ENCODE assay signal across 13 cellular contexts in the genomic region with DNA sequence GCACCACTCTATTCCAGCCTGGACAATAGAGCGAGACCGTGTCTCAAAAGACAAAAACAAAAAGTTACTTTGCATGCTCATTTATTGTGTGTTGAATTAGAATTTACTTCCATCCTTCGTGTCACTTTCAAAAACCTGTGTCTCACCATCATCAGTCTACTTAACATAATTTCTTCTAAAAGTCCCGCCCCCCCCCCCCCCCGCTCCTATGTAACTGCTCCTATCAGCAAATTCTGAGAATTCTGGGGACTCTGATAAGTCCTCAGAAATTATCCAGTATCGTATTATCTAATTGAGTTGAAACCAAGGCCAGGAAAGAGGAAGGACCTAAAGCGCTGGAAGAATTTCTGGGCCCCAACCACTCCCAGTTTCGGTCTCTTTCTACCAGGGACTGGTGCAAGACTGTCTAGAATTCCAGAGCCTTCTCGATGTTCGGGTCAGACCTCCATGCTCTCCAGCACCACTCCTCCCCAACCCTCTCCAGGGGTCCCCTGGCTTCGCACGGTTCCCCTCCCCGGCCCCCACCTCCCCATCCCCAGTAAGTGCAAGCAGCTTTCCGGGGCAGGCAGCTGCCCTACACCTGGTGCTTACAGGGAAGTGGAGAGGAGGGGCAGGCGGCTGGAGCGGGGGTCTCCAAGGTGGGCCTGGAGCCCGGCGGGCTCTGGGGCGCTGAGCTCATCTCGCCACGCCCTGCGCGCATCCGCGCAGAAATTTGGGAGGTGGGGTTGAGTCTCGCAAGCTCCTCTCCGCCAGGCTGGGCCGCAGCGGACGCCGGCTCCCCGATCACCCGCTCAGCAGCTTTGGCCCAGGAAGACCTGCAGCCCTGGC. TPM values are rescaled to one million over a fixed set of nuclear protein-coding genes. Genes with fewer than 3 reads are reported as not detected.
DNase-seq lines count a peak whose midpoint lies in the region; ATAC-seq and TF ChIP-seq lines count a peak whose summit lies in the region.
"Had no signal": no experiment of that assay in that cellular context is flagged by ENCODE, and none has a peak within 500 bp of the region (broad histone marks: within the 10 kb centered on the region; RNA-seq: fewer than 3 reads in every experiment).

No MANE protein-coding gene starts in this region.

- peak overlapping the region; percentile 64 for H3K4me3 Mint-ChIP-seq in WTC11
- H3K4me3 Mint-ChIP-seq: nephron progenitor cell, T-helper 17 cell had no signal

- no peak overlapping the region for H3K4ac ChIP-seq in trophoblast cell (ENCODE audit: low read depth, low read length)

- no peaks in the 10 kb centered on the region for H3K36me3 ChIP-seq in heart right ventricle
- H3K36me3 ChIP-seq in trophoblast cell (ENCODE audit: control insufficient read depth in 1 of 2, insufficient read depth in 2 of 2, low read length in 2 of 2) = no peaks in the 10 kb centered on the region
- H3K36me3 ChIP-seq in effector memory CD4-positive, alpha-beta T cell (ENCODE audit: control insufficient read depth, insufficient read depth, low read length) = no peaks in the 10 kb centered on the region

- H3K9ac ChIP-seq in trophoblast cell (ENCODE audit: low read length) = no peak overlapping the region

- no peak overlapping the region for H3K23ac ChIP-seq in trophoblast cell (ENCODE audit: low read length)

- H3K27ac ChIP-seq in heart right ventricle = peak overlapping the region in 7 of 10 donors; percentile 4 to 58 (median 26)
- no peak overlapping the region for H3K27ac ChIP-seq in trophoblast cell (ENCODE audit: low read depth, low read length)
- no peak overlapping the region for H3K27ac ChIP-seq in substantia nigra (ENCODE audit: low read depth, low read length, poor library complexity, severe bottlenecking)
- H3K27ac ChIP-seq in effector memory CD4-positive, alpha-beta T cell (ENCODE audit: insufficient read depth, low read length, poor library complexity, severe bottlenecking) = no peak overlapping the region

- H3K4me1 Mint-ChIP-seq in WTC11 = peaks cover 15% of the 10 kb centered on the region

- H2BK5ac ChIP-seq in trophoblast cell (ENCODE audit: low read depth, low read length, poor library complexity) = no peak overlapping the region

- no peak overlapping the region for H3K14ac ChIP-seq in trophoblast cell (ENCODE audit: low read length)

- H4K91ac ChIP-seq in trophoblast cell (ENCODE audit: low read depth, low read length) = no peak overlapping the region

- CTCF ChIA-PET in WTC11 (lab: Charles Lee) = interaction anchor here (0.6 to 1.7 kb wide), 8 partner anchors 10 to 83 kb away, joined by 3 to 9 read pairs (median 4); no protein-coding TSS in a partner anchor

- H2AFZ ChIP-seq in trophoblast cell (ENCODE audit: insufficient read depth, low read length, poor library complexity) = no peak overlapping the region

- H3K9me3 ChIP-seq in heart right ventricle (no peaks in the 10 kb centered on the region), trophoblast cell (ENCODE audit: insufficient read depth, low read depth, low read length) (no peaks in the 10 kb centered on the region)
- H3K9me3 ChIP-seq in effector memory CD4-positive, alpha-beta T cell (ENCODE audit: control insufficient read depth, low read length) = no peaks in the 10 kb centered on the region

- TF ChIP-seq CTCF in WTC11 (IDR thresholded peaks at IDR 0.05) = no peak
- TF ChIP-seq CTCF in heart right ventricle (IDR thresholded peaks at IDR 0.05) = no peak

- H2BK120ac ChIP-seq in trophoblast cell (ENCODE audit: insufficient read depth, low read length, poor library complexity) = no peak overlapping the region

- H3K4me3 ChIP-seq in heart right ventricle (peak overlapping the region in 9 of 10 donors; percentile 7 to 49 (median 42)), trophoblast cell (ENCODE audit: low read depth, low read length) (no peak overlapping the region)
- no peak overlapping the region for H3K4me3 ChIP-seq in effector memory CD4-positive, alpha-beta T cell (ENCODE audit: insufficient read depth, low read depth, low read length, poor library complexity, severe bottlenecking)

- H3K4me2 ChIP-seq in trophoblast cell (ENCODE audit: low read length) = no peak overlapping the region

- H3K4me1 ChIP-seq in heart right ventricle (peaks cover 0 to 10% (median 3%) of the 10 kb centered on the region in 9 donors), trophoblast cell (ENCODE audit: control insufficient read depth in 1 of 2, insufficient read depth in 2 of 2, low read length in 2 of 2) (peaks cover 0 to 2% of the 10 kb centered on the region in 2 experiments)
- H3K4me1 ChIP-seq in effector memory CD4-positive, alpha-beta T cell (ENCODE audit: control insufficient read depth, insufficient read depth, low read length, poor library complexity, severe bottlenecking) = no peaks in the 10 kb centered on the region

- POLR2A ChIA-PET in WTC11 (lab: Charles Lee) = interaction anchor here (1.6 to 1.7 kb wide), 2 partner anchors 15 to 17 kb away, joined by 4 to 5 read pairs; no protein-coding TSS in a partner anchor

- ATAC-seq in WTC11 (peak; percentile 63), heart right ventricle (peak; percentile 24 to 64 (median 44))
- ATAC-seq: T-helper 17 cell had no signal

- peaks cover 18% of the 10 kb centered on the region for H3K27me3 Mint-ChIP-seq in WTC11 (ENCODE audit: low read depth)

- no peak overlapping the region for H4K12ac ChIP-seq in trophoblast cell (ENCODE audit: low read depth, low read length)

- intact Hi-C loops in heart right ventricle (cut with DNase I) = no loop called here

- no peaks in the 10 kb centered on the region for H3K9me3 Mint-ChIP-seq in WTC11

- no peak overlapping the region for H2AK5ac ChIP-seq in trophoblast cell (ENCODE audit: low read length)

- H3K79me1 ChIP-seq in trophoblast cell (ENCODE audit: low read length) = no peaks in the 10 kb centered on the region

- H3K36me3 Mint-ChIP-seq in WTC11 = peaks cover 3% of the 10 kb centered on the region; the same call in 1 of the 2 replicates

- no peak overlapping the region for H4K8ac ChIP-seq in trophoblast cell (ENCODE audit: low read depth, low read length)

- no peak overlapping the region for H2BK12ac ChIP-seq in trophoblast cell (ENCODE audit: low read length)

- H3K27ac Mint-ChIP-seq in WTC11 = no peak overlapping the region
- H3K27ac Mint-ChIP-seq: nephron progenitor cell, T-helper 17 cell had no signal

- H3K27me3 ChIP-seq in heart right ventricle = peaks cover 0 to 22% (median 7%) of the 10 kb centered on the region in 7 donors
- H3K27me3 ChIP-seq in trophoblast cell (ENCODE audit: insufficient read depth, low read length) = no peaks in the 10 kb centered on the region
- no peaks in the 10 kb centered on the region for H3K27me3 ChIP-seq in effector memory CD4-positive, alpha-beta T cell (replicated peaks; ENCODE audit: control insufficient read depth, insufficient read depth, low read length, poor library complexity, severe bottlenecking)

- no peak overlapping the region for H3K18ac ChIP-seq in trophoblast cell (ENCODE audit: low read length)

- WGBS in heart right ventricle, 2 donors = 20 to 22% methylated on average over 33 of the region's 33 CpGs
- no CpG with 5 or more reads among the region's 33 CpGs for WGBS in trophoblast cell (ENCODE audit: extremely low coverage, insufficient coverage, insufficient read length)

- no peaks in the 10 kb centered on the region for H3K79me2 ChIP-seq in trophoblast cell (ENCODE audit: control insufficient read depth, insufficient read depth, low read length, poor library complexity)

- DNase-seq in ELF-1 (ENCODE audit: low read depth, low spot score) (peak; percentile 23), WTC11 (ENCODE audit: low spot score) (peak; percentile 63), heart right ventricle (peak in 1 of 2 donors; percentile 33), retina (peak; percentile 51), trophoblast cell (no peak), NCI-H1436 treated with DMSO at 0.1 percent for 48 hours (lab: John Stamatoyannopoulos, UW) (no peak), substantia nigra (lab: John Stamatoyannopoulos, UW) (no peak)
- DNase-seq in effector memory CD4-positive, alpha-beta T cell = no peak
- DNase-seq: AML-193, KBM-7, NCI-H2029 treated with DMSO at 0.1 percent for 48 hours, nephron progenitor cell, T-helper 17 cell had no signal

TF ChIP-seq in WTC11, 78 proteins besides CTCF, POLR2A, EP300 and RAD21:
- TF ChIP-seq TEAD4 (CRISPR knock-in tag; IDR thresholded peaks at IDR 0.05) (no peak), ZNF416 (CRISPR knock-in tag; IDR thresholded peaks at IDR 0.05) (no peak), FOXK1 (CRISPR knock-in tag; IDR thresholded peaks at IDR 0.05) (no peak), TCF7 (CRISPR knock-in tag; IDR thresholded peaks at IDR 0.05; ENCODE audit: low read depth) (no peak)

RNA-seq across cellular contexts. Expression of gene ZNF496, which starts 15.9 kb away (rescaled TPM):
- total RNA-seq in WTC11 (2021) (81.5 to 89.0 TPM (median 88.3 TPM) in 3 replicates), heart right ventricle (10 to 100 TPM; 11.4 to 18.4 (median 14.5) TPM)
- 1 to 10 TPM; 6.2 to 7.1 TPM for polyA plus RNA-seq in heart right ventricle
- polyA plus RNA-seq in trophoblast cell (2013) = 19.6 and 20.9 TPM in 2 replicates

Comparison
In these comparisons a context has a peak if more than half of its experiments do, and no peak if none do; other contexts are left out.
1. DNase-seq: peak in ELF-1 (single experiment), WTC11 (single experiment) and retina (single experiment); none in trophoblast cell (0 of 2), NCI-H1436 treated with DMSO at 0.1 percent for 48 hours (single experiment), substantia nigra (0 of 49) and effector memory CD4-positive, alpha-beta T cell (0 of 3).
2. H3K27ac ChIP-seq: peak in heart right ventricle (7 of 10); none in trophoblast cell (single experiment), substantia nigra (single experiment) and effector memory CD4-positive, alpha-beta T cell (single experiment).
3. H3K4me3 ChIP-seq: peak in heart right ventricle (9 of 10); none in trophoblast cell (single experiment) and effector memory CD4-positive, alpha-beta T cell (single experiment).